In the genomic region with DNA sequence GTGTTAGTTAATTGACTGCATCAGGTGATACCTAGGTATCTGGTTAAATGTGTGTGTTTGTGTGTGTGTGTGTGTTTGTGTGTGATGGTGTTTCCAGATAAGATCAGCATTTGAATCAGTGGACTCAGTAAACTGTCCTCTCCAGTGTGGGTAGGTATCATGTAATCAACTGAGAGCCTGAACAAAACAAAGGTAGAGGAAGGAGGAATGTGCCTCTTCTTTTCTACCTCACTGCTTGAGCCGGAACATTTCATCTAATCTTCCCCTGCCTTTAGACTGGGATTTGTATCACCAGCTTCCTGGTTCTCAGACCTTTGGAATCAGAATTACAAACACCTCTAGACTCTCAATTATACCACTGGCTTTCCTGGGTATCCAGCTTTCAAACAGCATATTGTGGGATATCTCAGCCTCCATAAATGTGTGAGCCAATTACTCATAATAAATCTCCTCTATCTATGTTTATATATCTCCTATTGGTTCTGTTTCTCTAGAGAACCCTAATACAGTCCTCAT, we compare ENCODE assay signal across 23 cellular contexts.
DNase-seq lines count a peak whose midpoint lies in the region; ATAC-seq, FAIRE-seq and TF ChIP-seq lines count a peak whose summit lies in the region.
"Had no signal": no experiment of that assay in that cellular context is flagged by ENCODE, and none has a peak within 500 bp of the region (broad histone marks: within the 10 kb centered on the region; RNA-seq: fewer than 3 reads in every experiment).

No MANE protein-coding gene starts in this region.

- H3K27me3 Mint-ChIP-seq in GM23338 (ENCODE audit: insufficient read depth, low read depth, poor library complexity) = no peaks in the 10 kb centered on the region
- no peaks in the 10 kb centered on the region for H3K27me3 Mint-ChIP-seq in neural progenitor cell (ENCODE audit: insufficient read depth, low read depth)
- no peaks in the 10 kb centered on the region for H3K27me3 Mint-ChIP-seq in activated T-helper 17 cell treated with anti-CD3 and anti-CD28 coated beads, Interleukin-2, amount 50 U/mL, for 72 hours
- H3K27me3 Mint-ChIP-seq: CD4-positive, alpha-beta T cell; CD8-positive, alpha-beta memory T cell had no signal

- peak; percentile 78 for ATAC-seq in GM23338
- no peak for ATAC-seq in GM12878
- peak; percentile 99 for ATAC-seq in left colon
- no peak for ATAC-seq in PC-3
- ATAC-seq in activated T-helper 17 cell treated with anti-CD3 and anti-CD28 coated beads, Interleukin-2, amount 50 U/mL, for 72 hours (replicated peaks) = no peak
- ATAC-seq in GM21515 (IDR thresholded peaks at IDR 0.05; ENCODE audit: unreplicated experiment) = no peak
- ATAC-seq: A549, HCT116 had no signal

- H3K4me2 ChIP-seq in GM23338 (no peak overlapping the region), GM12878 (ENCODE audit: control insufficient read depth, insufficient read depth) (no peak overlapping the region), neural progenitor cell (no peak overlapping the region), PC-3 (ENCODE audit: low read length) (no peak overlapping the region)
- H3K4me2 ChIP-seq: A549; BLaER1 treated with 17β-estradiol and CSF1 and Interleukin-3, amounts not matched to agents 10 nM and 100 nM had no signal

- no peak for TF ChIP-seq POLR2A in GM12878 (IDR thresholded peaks at IDR 0.05; ENCODE audit: low read depth, low read length)

- H3K9me3 ChIP-seq in GM12878 (replicated peaks; ENCODE audit: control insufficient read depth, insufficient read depth, low read length) (no peaks in the 10 kb centered on the region), neural progenitor cell (ENCODE audit: low read depth) (no peaks in the 10 kb centered on the region), PC-3 (ENCODE audit: low read length) (no peaks in the 10 kb centered on the region)
- H3K9me3 ChIP-seq: A549; BE2C; BLaER1 treated with 17β-estradiol and CSF1 and Interleukin-3, amounts not matched to agents 10 nM and 100 nM had no signal

- DNase-seq in GM23338 (ENCODE audit: low spot score) (peak; percentile 32), GM12878 (ENCODE audit: low read depth, low spot score) (no peak), left colon (no peak), neural progenitor cell (ENCODE audit: low spot score) (peak; percentile 11), PC-3 (no peak), NAMALWA (ENCODE audit: low spot score) (no peak)
- DNase-seq: 8988T; ACHN; AML-193; BE2C; Calu3; CD4-positive, alpha-beta T cell; CD8-positive, alpha-beta memory T cell; DMS53; DMS79 treated with DMSO at 0.1 percent for 48 hours; H9 had no signal

- H4K20me1 ChIP-seq in GM23338 (replicated peaks; ENCODE audit: insufficient read depth) = no peaks in the 10 kb centered on the region
- H4K20me1 ChIP-seq in GM12878 (ENCODE audit: control insufficient read depth, insufficient read depth) = no peaks in the 10 kb centered on the region
- H4K20me1 ChIP-seq in neural progenitor cell (ENCODE audit: low read depth) = no peaks in the 10 kb centered on the region
- no peaks in the 10 kb centered on the region for H4K20me1 ChIP-seq in PC-3 (ENCODE audit: low read length)
- H4K20me1 ChIP-seq: BLaER1 treated with 17β-estradiol and CSF1 and Interleukin-3, amounts not matched to agents 10 nM and 100 nM had no signal

- intact Hi-C loops in GM12878 (cut with micrococcal nuclease; ENCODE audit: unreplicated experiment) (loop anchor here (10.0 kb wide), 1 partner anchor 691 kb away; no protein-coding TSS in a partner anchor), left colon (cut with DNase I, micrococcal nuclease) (no loop called here), PC-3 (cut with micrococcal nuclease) (no loop called here)

- H3K4me1 Mint-ChIP-seq in GM23338 (peaks cover 5% of the 10 kb centered on the region), neural progenitor cell (no peaks in the 10 kb centered on the region)
- H3K4me1 Mint-ChIP-seq in activated T-helper 17 cell treated with anti-CD3 and anti-CD28 coated beads, Interleukin-2, amount 50 U/mL, for 72 hours = no peaks in the 10 kb centered on the region
- H3K4me1 Mint-ChIP-seq: CD8-positive, alpha-beta memory T cell had no signal

- H3K4me3 Mint-ChIP-seq in GM23338 (no peak overlapping the region), neural progenitor cell (no peak overlapping the region)
- H3K4me3 Mint-ChIP-seq in activated T-helper 17 cell treated with anti-CD3 and anti-CD28 coated beads, Interleukin-2, amount 50 U/mL, for 72 hours = no peak overlapping the region
- H3K4me3 Mint-ChIP-seq: CD14-positive monocyte; CD4-positive, alpha-beta T cell; CD8-positive, alpha-beta memory T cell; H9 had no signal

- no peak overlapping the region for H3K9ac ChIP-seq in GM12878 (ENCODE audit: control insufficient read depth, insufficient read depth, low read length)
- H3K9ac ChIP-seq in neural progenitor cell = no peak overlapping the region
- no peak overlapping the region for H3K9ac ChIP-seq in PC-3 (ENCODE audit: low read length)
- H3K9ac ChIP-seq: BLaER1 treated with 17β-estradiol and CSF1 and Interleukin-3, amounts not matched to agents 10 nM and 100 nM had no signal

- no peaks in the 10 kb centered on the region for H3K79me2 ChIP-seq in GM23338 (replicated peaks; ENCODE audit: insufficient read depth)
- no peaks in the 10 kb centered on the region for H3K79me2 ChIP-seq in GM12878 (ENCODE audit: control insufficient read depth, insufficient read depth, low read length)
- no peaks in the 10 kb centered on the region for H3K79me2 ChIP-seq in neural progenitor cell (ENCODE audit: low read depth)
- no peaks in the 10 kb centered on the region for H3K79me2 ChIP-seq in PC-3 (ENCODE audit: low read length)

- H3F3A ChIP-seq in GM23338 (replicated peaks; ENCODE audit: low read depth) (no peaks in the 10 kb centered on the region), neural progenitor cell (ENCODE audit: low read depth) (no peaks in the 10 kb centered on the region), PC-3 (ENCODE audit: low read length, unreplicated experiment) (no peaks in the 10 kb centered on the region)

- SMC1A ChIA-PET in GM12878 (lab: Charles Lee; ENCODE audit: uncharacterized antibody, unreplicated experiment) = interaction anchor here (1.7 kb wide), 1 partner anchor 12 kb away, joined by 4 read pairs; no protein-coding TSS in a partner anchor

- TF ChIP-seq EP300 in GM12878 (IDR thresholded peaks at IDR 0.05; ENCODE audit: borderline replicate concordance in 1 of 2, control insufficient read depth in 1 of 2, low read depth in 2 of 2, low read length in 2 of 2) = no peak

- H3K9me3 Mint-ChIP-seq in GM23338 (no peaks in the 10 kb centered on the region), neural progenitor cell (no peaks in the 10 kb centered on the region)
- H3K9me3 Mint-ChIP-seq in activated T-helper 17 cell treated with anti-CD3 and anti-CD28 coated beads, Interleukin-2, amount 50 U/mL, for 72 hours = no peaks in the 10 kb centered on the region
- H3K9me3 Mint-ChIP-seq: CD4-positive, alpha-beta T cell; CD8-positive, alpha-beta memory T cell; H9 had no signal

- TF ChIP-seq CTCF in GM23338 (conservative IDR thresholded peaks at IDR 0.05; ENCODE audit: low read depth in 2 of 2) (no peak), GM12878 (IDR thresholded peaks at IDR 0.05 in 2 of 3, conservative IDR thresholded peaks at IDR 0.05 in 1 of 3; ENCODE audit: control insufficient read depth in 2 of 3, extremely low read depth in 1 of 3, insufficient read depth in 1 of 3, low read depth in 3 of 3, low read length in 3 of 3) (no peak), neural progenitor cell (IDR thresholded peaks at IDR 0.05) (no peak), PC-3 (conservative IDR thresholded peaks at IDR 0.05; ENCODE audit: low read depth, low read length) (no peak)

- POLR2A ChIA-PET in GM12878 (lab: Charles Lee) = no interaction called here
- POLR2A ChIA-PET in PC-3 (lab: Charles Lee; ENCODE audit: unreplicated experiment) = no interaction called here

- 100% methylated on average over 1 of the region's 1 CpG for WGBS in GM12878 (ENCODE audit: insufficient coverage, insufficient replicate concordance, low lambda C conversion rate, missing lambda C conversion rate)

- H3K9me2 ChIP-seq in GM23338 (ENCODE audit: insufficient read depth) (no peaks in the 10 kb centered on the region), PC-3 (replicated peaks; ENCODE audit: low read length) (no peaks in the 10 kb centered on the region)

- no peak overlapping the region for H3K27ac Mint-ChIP-seq in GM23338
- H3K27ac Mint-ChIP-seq in neural progenitor cell = no peak overlapping the region
- H3K27ac Mint-ChIP-seq in activated T-helper 17 cell treated with anti-CD3 and anti-CD28 coated beads, Interleukin-2, amount 50 U/mL, for 72 hours = no peak overlapping the region
- H3K27ac Mint-ChIP-seq: CD4-positive, alpha-beta T cell; CD8-positive, alpha-beta memory T cell had no signal

- peak; percentile 38 for FAIRE-seq in GM12878 (lab: Jason Lieb, UNC)
- FAIRE-seq: A549, H1 had no signal

- TF ChIP-seq RAD21 in GM12878 (IDR thresholded peaks at IDR 0.05; ENCODE audit: insufficient read depth, low read depth, low read length) = no peak

- H3K4me3 ChIP-seq in GM23338 (no peak overlapping the region), GM12878 (no peak overlapping the region), neural progenitor cell (no peak overlapping the region), PC-3 (ENCODE audit: low read length) (no peak overlapping the region)
- H3K4me3 ChIP-seq: A549; BLaER1 treated with 17β-estradiol and CSF1 and Interleukin-3, amounts not matched to agents 10 nM and 100 nM had no signal

- H2AFZ ChIP-seq in GM23338 (no peak overlapping the region), GM12878 (ENCODE audit: control insufficient read depth, low read depth, low read length) (no peak overlapping the region), neural progenitor cell (replicated peaks) (no peak overlapping the region), PC-3 (ENCODE audit: low read length) (no peak overlapping the region)

- H3K27me3 ChIP-seq in GM23338 (ENCODE audit: insufficient read depth) (no peaks in the 10 kb centered on the region), GM12878 (replicated peaks in 1 of 2; ENCODE audit: control insufficient read depth in 2 of 2, insufficient read depth in 2 of 2, low read length in 1 of 2) (no peaks in the 10 kb centered on the region), neural progenitor cell (no peaks in the 10 kb centered on the region), PC-3 (ENCODE audit: low read length) (no peaks in the 10 kb centered on the region)
- H3K27me3 ChIP-seq: BE2C; BLaER1 treated with 17β-estradiol and CSF1 and Interleukin-3, amounts not matched to agents 10 nM and 100 nM had no signal

- in situ Hi-C loops in GM12878 (cut with MboI) = no loop called here

- CTCF ChIA-PET in GM12878 (lab: Yijun Ruan, JAX) (no interaction called here), PC-3 (lab: Charles Lee) (no interaction called here)

- H3K36me3 ChIP-seq in GM23338 (ENCODE audit: insufficient read depth) (no peaks in the 10 kb centered on the region), GM12878 (ENCODE audit: control insufficient read depth in 2 of 2, insufficient read depth in 2 of 2, low read length in 1 of 2) (no peaks in the 10 kb centered on the region), neural progenitor cell (peaks cover 3% of the 10 kb centered on the region), PC-3 (ENCODE audit: low read depth, low read length) (no peaks in the 10 kb centered on the region)
- H3K36me3 ChIP-seq: BE2C had no signal

- H3K27ac ChIP-seq in GM23338 (ENCODE audit: low read depth) (no peak overlapping the region), GM12878 (ENCODE audit: control insufficient read depth, insufficient read depth) (no peak overlapping the region), neural progenitor cell (no peak overlapping the region), PC-3 (ENCODE audit: low read length) (no peak overlapping the region)
- H3K27ac ChIP-seq: A549; BLaER1 treated with 17β-estradiol and CSF1 and Interleukin-3, amounts not matched to agents 10 nM and 100 nM had no signal

- H3K36me3 Mint-ChIP-seq in GM23338 (ENCODE audit: low read depth) = no peaks in the 10 kb centered on the region
- H3K36me3 Mint-ChIP-seq in neural progenitor cell = peaks cover 7% of the 10 kb centered on the region
- peaks cover 49% of the 10 kb centered on the region for H3K36me3 Mint-ChIP-seq in activated T-helper 17 cell treated with anti-CD3 and anti-CD28 coated beads, Interleukin-2, amount 50 U/mL, for 72 hours (ENCODE audit: low read depth)

- RAD21 ChIA-PET in GM12878 (lab: Charles Lee; ENCODE audit: unreplicated experiment) = no interaction called here

- BruUV-seq in GM12878 (replicated peaks; lab: Mats Ljungman, UMichigan) = no TSS peak
- BruUV-seq in PC-3 (replicated peaks; lab: Mats Ljungman, UMichigan) = no TSS peak

- H3K4me1 ChIP-seq in GM23338 (ENCODE audit: insufficient read depth) = no peaks in the 10 kb centered on the region; the same call in 1 of the 2 replicates
- no peaks in the 10 kb centered on the region for H3K4me1 ChIP-seq in GM12878 (ENCODE audit: control insufficient read depth, insufficient read depth, low read length)
- H3K4me1 ChIP-seq in neural progenitor cell = no peaks in the 10 kb centered on the region
- no peaks in the 10 kb centered on the region for H3K4me1 ChIP-seq in PC-3 (ENCODE audit: insufficient read depth, low read length)
- H3K4me1 ChIP-seq: A549 had no signal

Comparison
In these comparisons a context has a peak if more than half of its experiments do, and no peak if none do; other contexts are left out.
1. ATAC-seq: peak in GM23338 (single experiment) and left colon (single experiment); none in GM12878 (single experiment), PC-3 (single experiment), activated T-helper 17 cell treated with anti-CD3 and anti-CD28 coated beads, Interleukin-2, amount 50 U/mL, for 72 hours (single experiment) and GM21515 (single experiment).
2. DNase-seq: peak in GM23338 (single experiment) and neural progenitor cell (single experiment); none in GM12878 (single experiment), left colon (0 of 2), PC-3 (single experiment) and NAMALWA (single experiment).